In the genomic region with DNA sequence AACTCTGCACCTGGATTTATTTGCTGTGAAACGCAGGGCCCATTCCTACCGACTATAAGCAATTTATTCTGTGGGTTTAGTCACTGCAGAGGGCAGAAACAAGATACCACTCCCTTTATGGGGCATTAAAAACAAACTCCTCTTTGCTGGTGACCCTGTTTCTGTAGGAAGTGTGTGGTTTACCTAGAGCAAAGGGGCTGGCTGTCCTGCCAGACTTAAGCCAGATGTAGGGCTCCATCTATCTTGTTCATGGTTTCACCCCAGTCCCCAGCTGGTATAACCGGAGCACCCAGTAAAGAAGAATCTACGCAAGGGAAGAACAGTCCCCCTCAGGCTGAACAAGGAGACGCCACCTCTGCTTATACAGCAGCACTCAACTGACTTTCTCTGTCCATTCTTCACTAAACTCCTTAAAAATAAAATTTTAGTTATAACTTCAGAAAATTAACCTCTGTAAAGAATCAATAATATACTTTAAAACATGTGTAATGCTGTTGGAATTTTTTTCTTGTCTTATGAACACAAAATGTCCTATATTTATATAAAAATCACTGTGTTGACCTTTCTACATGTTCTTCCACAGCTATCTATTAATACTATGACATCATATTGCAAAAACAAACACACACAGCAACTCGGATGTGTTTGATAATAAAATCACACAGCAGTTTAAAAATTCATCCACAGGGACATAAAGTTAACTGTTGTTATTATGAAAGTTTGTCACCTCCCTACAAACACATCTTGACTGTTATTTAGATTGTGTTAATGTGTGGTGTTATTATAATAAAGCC, we compare ENCODE assay signal across 21 cellular contexts.
"Had no signal": no experiment of that assay in that cellular context is flagged by ENCODE, and none has a peak within 500 bp of the region (broad histone marks: within the 10 kb centered on the region; RNA-seq: fewer than 3 reads in every experiment).

No MANE protein-coding gene starts in this region.

- H3K4me1 ChIP-seq: uterus had no signal

- ATAC-seq: esophagus mucosa, heart left ventricle, left colon, left ventricle myocardium superior had no signal

- H3K27ac Mint-ChIP-seq: naive B cell, nephron had no signal

- H3K9me3 ChIP-seq: heart left ventricle, right atrium auricular region, suprapubic skin, thyroid gland, upper lobe of left lung, uterus had no signal

- H3K27ac ChIP-seq: dorsolateral prefrontal cortex, heart left ventricle, parathyroid adenoma, right atrium auricular region, suprapubic skin, thyroid gland, upper lobe of left lung, uterus had no signal

- H3K4me3 ChIP-seq: dorsolateral prefrontal cortex, heart left ventricle, right atrium auricular region, suprapubic skin, thyroid gland, upper lobe of left lung, uterus had no signal

- H3K9me3 Mint-ChIP-seq: naive B cell, nephron had no signal

- H3K9ac ChIP-seq: parathyroid adenoma had no signal

- H3K4me3 Mint-ChIP-seq: nephron had no signal

- H3K27me3 ChIP-seq: right atrium auricular region, thyroid gland, upper lobe of left lung, uterus had no signal

- H3K36me3 ChIP-seq: heart left ventricle, right atrium auricular region, suprapubic skin, thyroid gland, upper lobe of left lung, uterus had no signal

- DNase-seq: cortex of kidney; dorsolateral prefrontal cortex; effector CD8-positive, alpha-beta T cell; heart left ventricle; hippocampal formation; left colon; left ventricle myocardium superior; mesendoderm; naive B cell; occipital lobe; small intestine; stimulated activated CD4-positive, alpha-beta T cell treated with anti-CD3 and anti-CD28 coated beads, Interleukin-12 subunit alpha, Interleukin-12 subunit beta, amount 100 ng/mL, for 4 hours; stimulated activated naive CD4-positive, alpha-beta T cell; thyroid gland; upper lobe of left lung; uterus had no signal
